Comparison of ENCODE assay signal across 1 cellular context in the genomic region with DNA sequence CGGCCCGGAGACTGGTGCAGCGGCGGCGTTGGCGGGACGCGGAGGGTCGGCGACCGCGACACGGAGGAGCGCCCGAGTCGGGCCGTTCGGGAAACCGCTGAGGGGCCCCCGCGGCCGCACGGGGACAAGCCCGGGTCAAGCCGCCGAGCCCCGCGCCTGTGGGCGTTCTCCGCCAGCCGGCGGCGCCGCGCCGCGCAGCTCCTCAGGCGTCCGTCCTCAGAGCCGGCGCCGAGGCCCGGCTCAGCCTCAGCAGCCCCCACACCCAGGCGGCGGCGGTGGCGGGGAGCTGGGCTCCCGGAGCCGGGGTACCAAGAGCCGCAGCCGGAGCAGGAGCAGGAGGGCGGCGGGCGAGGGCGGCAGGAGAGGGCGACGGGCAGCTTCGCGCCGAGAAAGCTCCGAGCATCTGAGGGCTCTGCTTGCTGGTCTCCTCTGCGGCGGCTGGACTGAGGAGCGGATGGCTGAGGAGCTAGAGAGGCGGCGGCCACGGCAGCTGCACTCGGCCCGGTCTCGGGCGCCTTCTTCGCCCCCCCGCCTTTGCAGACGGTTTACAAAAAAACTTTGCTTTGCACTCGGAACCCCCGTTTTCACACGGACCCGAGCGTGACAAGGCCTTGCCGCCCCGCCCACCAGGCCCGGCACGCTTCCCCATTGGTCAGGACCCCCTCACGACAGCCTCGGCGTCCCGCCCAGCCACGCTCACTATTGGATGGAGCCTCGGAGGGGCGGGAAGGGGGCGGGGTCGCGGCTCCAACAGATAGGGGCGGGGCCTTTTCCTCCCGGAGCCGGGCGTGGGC.
TF ChIP-seq lines count a peak whose summit lies in the region.

Gene SLC30A1, minus strand, starts transcription at position 522 of the 794 bp plus-strand sequence. CDS start 549 bp downstream, outside the sequence.

TF ChIP-seq in endothelial cell of umbilical vein, 7 proteins besides CTCF, POLR2A, EP300 and RAD21 (continued from another document):
- no peak for TF ChIP-seq MAX (IDR thresholded peaks at IDR 0.05; ENCODE audit: insufficient read depth, insufficient read length)
- no peak for TF ChIP-seq FOS (IDR thresholded peaks at IDR 0.05; ENCODE audit: borderline replicate concordance, insufficient read depth, low read length)
